1 cellular context compared by ENCODE assay signal in genomic region chr2:74806355-74806839, GRCh38.
A peak's percentile ranks its signal among the peaks of the same experiment; 100 is the strongest.
TF ChIP-seq lines count a peak whose summit lies in the region.

No MANE protein-coding gene starts in this region.

TF ChIP-seq in HepG2, 621 proteins besides CTCF, POLR2A, EP300 and RAD21 (continued from another document and continues in another):
- TF ChIP-seq USF2 (IDR thresholded peaks at IDR 0.05; ENCODE audit: low read depth, low read length) (no peak), USF2 (CRISPR knock-in tag; IDR thresholded peaks at IDR 0.05; ENCODE audit: borderline replicate concordance) (no peak), ASH2L (IDR thresholded peaks at IDR 0.05; ENCODE audit: insufficient read length, low read depth, low read length) (peak; percentile 29), SAFB2 (CRISPR knock-in tag; IDR thresholded peaks at IDR 0.05; ENCODE audit: borderline replicate concordance, low read depth) (no peak), ZNF260 (CRISPR knock-in tag; IDR thresholded peaks at IDR 0.05; ENCODE audit: borderline replicate concordance, low read depth) (no peak), ZNF276 (CRISPR knock-in tag; IDR thresholded peaks at IDR 0.05; ENCODE audit: low read depth) (no peak), ZNF792 (CRISPR knock-in tag; IDR thresholded peaks at IDR 0.05) (no peak), E2F1 (CRISPR knock-in tag; IDR thresholded peaks at IDR 0.05) (no peak), ZNF101 (CRISPR knock-in tag; IDR thresholded peaks at IDR 0.05; ENCODE audit: borderline replicate concordance, low read depth) (no peak), SIX1 (CRISPR knock-in tag; IDR thresholded peaks at IDR 0.05; ENCODE audit: borderline replicate concordance) (no peak), PHB2 (IDR thresholded peaks at IDR 0.05; ENCODE audit: partially characterized antibody) (no peak), CREB3 (CRISPR knock-in tag; IDR thresholded peaks at IDR 0.05) (no peak), ZNF878 (CRISPR knock-in tag; IDR thresholded peaks at IDR 0.05) (0 out of 2 replicates have a peak, but pooled peaks have one; percentile 31), TBP (CRISPR knock-in tag; IDR thresholded peaks at IDR 0.05) (no peak), RBFOX2 (IDR thresholded peaks at IDR 0.05; ENCODE audit: low read depth, low read length) (no peak), ZNF670 (CRISPR knock-in tag; IDR thresholded peaks at IDR 0.05; ENCODE audit: borderline replicate concordance) (no peak), RERE (CRISPR knock-in tag; IDR thresholded peaks at IDR 0.05; ENCODE audit: low read depth) (0 out of 2 replicates have a peak, but pooled peaks have one; percentile 12), MEF2D (CRISPR knock-in tag; IDR thresholded peaks at IDR 0.05) (no peak), PHF5A (CRISPR knock-in tag; IDR thresholded peaks at IDR 0.05; ENCODE audit: low read depth, unreplicated experiment) (no peak), TFDP1 (CRISPR knock-in tag; IDR thresholded peaks at IDR 0.05; ENCODE audit: borderline replicate concordance) (no peak), SRY (CRISPR knock-in tag; IDR thresholded peaks at IDR 0.05) (no peak), HNRNPLL (IDR thresholded peaks at IDR 0.05; ENCODE audit: low read depth, low read length, poor library complexity, severe bottlenecking) (no peak), SNRNP70 (IDR thresholded peaks at IDR 0.05; ENCODE audit: low read depth, low read length) (no peak), ZNF772 (CRISPR knock-in tag; IDR thresholded peaks at IDR 0.05) (no peak), ZBED4 (CRISPR knock-in tag; IDR thresholded peaks at IDR 0.05; ENCODE audit: borderline replicate concordance) (0 out of 2 replicates have a peak, but pooled peaks have one; percentile 35), JDP2 (CRISPR knock-in tag; IDR thresholded peaks at IDR 0.05; ENCODE audit: borderline replicate concordance) (no peak), ZNF468 (CRISPR knock-in tag; IDR thresholded peaks at IDR 0.05) (no peak), SIN3A (IDR thresholded peaks at IDR 0.05; ENCODE audit: borderline replicate concordance, low read depth, low read length) (no peak), REXO4 (CRISPR knock-in tag; IDR thresholded peaks at IDR 0.05; ENCODE audit: borderline replicate concordance) (no peak), DNMT3B (CRISPR knock-in tag; conservative IDR thresholded peaks at IDR 0.05) (no peak), FOSL2 (CRISPR knock-in tag; IDR thresholded peaks at IDR 0.05) (no peak), ZNF512 (CRISPR knock-in tag; IDR thresholded peaks at IDR 0.05) (no peak), ZNF510 (CRISPR knock-in tag; IDR thresholded peaks at IDR 0.05; ENCODE audit: low read depth) (no peak), NCOA5 (CRISPR knock-in tag; IDR thresholded peaks at IDR 0.05) (no peak)
- TF ChIP-seq, protein P1, sequence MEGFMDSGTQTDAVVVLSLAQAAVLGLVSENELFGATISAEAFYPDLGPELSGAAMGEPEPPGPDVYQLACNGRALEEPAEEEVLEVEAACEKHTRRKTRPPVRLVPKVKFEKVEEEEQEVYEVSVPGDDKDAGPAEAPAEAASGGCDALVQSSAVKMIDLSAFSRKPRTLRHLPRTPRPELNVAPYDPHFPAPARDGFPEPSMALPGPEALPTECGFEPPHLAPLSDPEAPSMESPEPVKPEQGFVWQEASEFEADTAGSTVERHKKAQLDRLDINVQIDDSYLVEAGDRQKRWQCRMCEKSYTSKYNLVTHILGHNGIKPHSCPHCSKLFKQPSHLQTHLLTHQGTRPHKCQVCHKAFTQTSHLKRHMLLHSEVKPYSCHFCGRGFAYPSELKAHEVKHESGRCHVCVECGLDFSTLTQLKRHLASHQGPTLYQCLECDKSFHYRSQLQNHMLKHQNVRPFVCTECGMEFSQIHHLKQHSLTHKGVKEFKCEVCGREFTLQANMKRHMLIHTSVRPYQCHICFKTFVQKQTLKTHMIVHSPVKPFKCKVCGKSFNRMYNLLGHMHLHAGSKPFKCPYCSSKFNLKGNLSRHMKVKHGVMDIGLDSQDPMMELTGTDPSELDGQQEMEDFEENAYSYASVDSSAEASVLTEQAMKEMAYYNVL (CRISPR knock-in tag; IDR thresholded peaks at IDR 0.05; ENCODE audit: borderline replicate concordance) = no peak
- TF ChIP-seq, protein P2, sequence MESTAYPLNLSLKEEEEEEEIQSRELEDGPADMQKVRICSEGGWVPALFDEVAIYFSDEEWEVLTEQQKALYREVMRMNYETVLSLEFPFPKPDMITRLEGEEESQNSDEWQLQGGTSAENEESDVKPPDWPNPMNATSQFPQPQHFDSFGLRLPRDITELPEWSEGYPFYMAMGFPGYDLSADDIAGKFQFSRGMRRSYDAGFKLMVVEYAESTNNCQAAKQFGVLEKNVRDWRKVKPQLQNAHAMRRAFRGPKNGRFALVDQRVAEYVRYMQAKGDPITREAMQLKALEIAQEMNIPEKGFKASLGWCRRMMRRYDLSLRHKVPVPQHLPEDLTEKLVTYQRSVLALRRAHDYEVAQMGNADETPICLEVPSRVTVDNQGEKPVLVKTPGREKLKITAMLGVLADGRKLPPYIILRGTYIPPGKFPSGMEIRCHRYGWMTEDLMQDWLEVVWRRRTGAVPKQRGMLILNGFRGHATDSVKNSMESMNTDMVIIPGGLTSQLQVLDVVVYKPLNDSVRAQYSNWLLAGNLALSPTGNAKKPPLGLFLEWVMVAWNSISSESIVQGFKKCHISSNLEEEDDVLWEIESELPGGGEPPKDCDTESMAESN (CRISPR knock-in tag; conservative IDR thresholded peaks at IDR 0.05) = no peak
